Comparison of ENCODE assay signal across 18 cellular contexts in the genomic region with DNA sequence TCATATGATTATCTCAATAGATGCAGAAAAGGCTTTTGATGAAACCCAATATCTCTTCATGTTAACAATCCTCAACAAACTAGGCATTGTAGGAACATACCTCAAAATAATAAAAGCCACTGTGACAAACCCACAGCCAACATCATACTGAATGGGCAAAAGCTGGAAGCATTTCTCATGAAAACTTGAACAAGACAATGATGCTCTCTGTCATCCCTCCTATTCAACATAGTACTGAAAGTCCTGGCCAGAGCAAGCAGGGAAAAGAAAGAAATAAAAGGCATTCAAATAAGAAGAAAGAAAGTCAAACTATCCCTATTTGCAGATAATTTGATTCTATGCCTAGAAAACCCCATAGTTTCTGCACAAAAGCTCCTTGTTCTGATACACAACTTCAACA.
DNase-seq lines count a peak whose midpoint lies in the region; ATAC-seq and TF ChIP-seq lines count a peak whose summit lies in the region.
"Had no signal": no experiment of that assay in that cellular context is flagged by ENCODE, and none has a peak within 500 bp of the region (broad histone marks: within the 10 kb centered on the region; RNA-seq: fewer than 3 reads in every experiment).

No MANE protein-coding gene starts in this region.

- TF ChIP-seq CTCF in glutamatergic neuron (IDR thresholded peaks at IDR 0.05; ENCODE audit: partially characterized antibody, unreplicated experiment) = no peak

- ATAC-seq in HG03432 (IDR thresholded peaks at IDR 0.05; ENCODE audit: unreplicated experiment) (no peak), HG03139 (IDR thresholded peaks at IDR 0.05; ENCODE audit: unreplicated experiment) (no peak)

- DNase-seq in Ammon's horn (ENCODE audit: low spot score) (peak; percentile 20), cerebellar cortex (ENCODE audit: low spot score) (peak; percentile 1), glutamatergic neuron (no peak), pons (ENCODE audit: low spot score) (peak; percentile 93), HPDE6-E6E7 (ENCODE audit: extremely low spot score) (no peak), GF-D8 (lab: John Stamatoyannopoulos, UW) (no peak)
- DNase-seq: AML-193; CD4-positive, CD25-positive, alpha-beta regulatory T cell; DMS153; DMS79 treated with DMSO at 0.1 percent for 48 hours; EL; GDM1; HCEC 1CT; HFFc6; IMR-90; KBM-7 had no signal

- H3K4me3 Mint-ChIP-seq in glutamatergic neuron (ENCODE audit: unreplicated experiment) = no peak overlapping the region
- H3K4me3 Mint-ChIP-seq: CD4-positive, CD25-positive, alpha-beta regulatory T cell; HFFc6 had no signal

- H3K27me3 Mint-ChIP-seq in glutamatergic neuron (ENCODE audit: unreplicated experiment) = peaks cover 2% of the 10 kb centered on the region
- H3K27me3 Mint-ChIP-seq: CD4-positive, CD25-positive, alpha-beta regulatory T cell had no signal

- H3K27ac Mint-ChIP-seq in glutamatergic neuron (ENCODE audit: unreplicated experiment) = peak overlapping the region; percentile 34
- H3K27ac Mint-ChIP-seq: CD4-positive, CD25-positive, alpha-beta regulatory T cell; HFFc6 had no signal

- peaks cover 8% of the 10 kb centered on the region for H3K4me1 Mint-ChIP-seq in glutamatergic neuron (ENCODE audit: low read depth, unreplicated experiment)
- H3K4me1 Mint-ChIP-seq: CD4-positive, CD25-positive, alpha-beta regulatory T cell had no signal

- no peaks in the 10 kb centered on the region for H3K36me3 Mint-ChIP-seq in glutamatergic neuron (ENCODE audit: unreplicated experiment)
- H3K36me3 Mint-ChIP-seq: CD4-positive, CD25-positive, alpha-beta regulatory T cell had no signal

- H3K9me3 Mint-ChIP-seq in glutamatergic neuron (ENCODE audit: unreplicated experiment) = peaks cover 2% of the 10 kb centered on the region
- H3K9me3 Mint-ChIP-seq: HFFc6 had no signal

Comparison
In these comparisons a context has a peak if more than half of its experiments do, and no peak if none do; other contexts are left out.
1. DNase-seq: peak in Ammon's horn (single experiment), cerebellar cortex (single experiment) and pons (single experiment); none in glutamatergic neuron (single experiment), HPDE6-E6E7 (single experiment) and GF-D8 (single experiment).